ENCODE assay signal across 10 cellular contexts in the genomic region with DNA sequence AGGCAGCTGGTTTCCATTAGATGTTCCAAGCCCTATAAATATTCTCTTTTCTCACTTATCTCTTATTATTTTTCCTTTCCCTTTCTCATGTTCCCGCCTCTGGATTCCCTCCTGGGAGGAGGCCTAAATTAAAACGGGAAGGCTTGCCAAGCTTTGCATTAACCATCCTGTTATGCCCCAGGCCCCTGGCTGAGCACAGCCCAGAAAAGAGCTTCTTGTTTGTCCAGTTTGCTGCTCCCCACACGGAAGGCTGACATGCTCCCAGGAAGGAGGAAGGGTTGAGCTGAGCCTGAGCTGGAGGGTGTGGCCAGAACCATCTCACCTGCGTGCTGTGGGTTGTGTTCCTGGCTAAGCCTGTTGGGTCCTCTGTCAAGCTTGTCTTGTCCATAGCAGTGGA.
DNase-seq lines count a peak whose midpoint lies in the region; ATAC-seq and TF ChIP-seq lines count a peak whose summit lies in the region.
"Had no signal": no experiment of that assay in that cellular context is flagged by ENCODE, and none has a peak within 500 bp of the region (broad histone marks: within the 10 kb centered on the region; RNA-seq: fewer than 3 reads in every experiment).

No MANE protein-coding gene starts in this region.

- CTCF ChIA-PET in RWPE1 (lab: Yijun Ruan, JAX) = interaction anchor here (0.6 to 1.2 kb wide), 3 partner anchors 12 to 192 kb away, joined by 3 to 9 read pairs (median 4); no protein-coding TSS in a partner anchor

- no peaks in the 10 kb centered on the region for H4K20me1 ChIP-seq in MM.1S (ENCODE audit: insufficient read depth, low read length)

- H3K4me3 ChIP-seq in suprapubic skin (peak overlapping the region; percentile 20), MM.1S (ENCODE audit: low read length) (no peak overlapping the region)

- H3F3A ChIP-seq in MM.1S (ENCODE audit: insufficient read depth, low read length) = peaks cover 3% of the 10 kb centered on the region; the same call in 1 of the 2 replicates

- WGBS in suprapubic skin = 20% methylated on average over 3 of the region's 4 CpGs

- ATAC-seq in stimulated activated memory B cell treated with anti-CD40 and anti-IgM and Interleukin-4, amounts not matched to agents 10 μg/mL and 1 μg/mL and 100 μg/mL, for 72 hours = no peak
- ATAC-seq in HG03354 (IDR thresholded peaks at IDR 0.05; ENCODE audit: poor library complexity, severe bottlenecking, unreplicated experiment) = no peak

- TF ChIP-seq EP300 in Ishikawa (IDR thresholded peaks at IDR 0.05; ENCODE audit: borderline replicate concordance) (peak; percentile 88), suprapubic skin (IDR thresholded peaks at IDR 0.05) (no peak)

- H3K27me3 Mint-ChIP-seq in stimulated activated memory B cell treated with anti-CD40 and anti-IgM and Interleukin-4, amounts not matched to agents 10 μg/mL and 1 μg/mL and 100 μg/mL, for 72 hours = peaks cover 13% of the 10 kb centered on the region
- H3K27me3 Mint-ChIP-seq: activated CD4-positive, alpha-beta memory T cell treated with anti-CD3 and anti-CD28 coated beads for 36 hours had no signal

- DNase-seq in RWPE1 (ENCODE audit: low spot score) = peak; percentile 38
- DNase-seq in islet precursor cell = peak; percentile 91
- DNase-seq in suprapubic skin (ENCODE audit: low spot score in 2 of 2) = peak in 1 of 2 donors; percentile 86
- DNase-seq in MM.1S = no peak
- DNase-seq: activated CD4-positive, alpha-beta memory T cell treated with anti-CD3 and anti-CD28 coated beads for 36 hours; DND-41; endodermal cell had no signal

- H2AFZ ChIP-seq in MM.1S (ENCODE audit: low read length) = no peak overlapping the region

- H3K9ac ChIP-seq in MM.1S (ENCODE audit: low read length) = no peak overlapping the region

- POLR2A ChIA-PET in RWPE1 (lab: Yijun Ruan, JAX; ENCODE audit: low non-redundant PET) = no interaction called here

- H3K79me2 ChIP-seq in MM.1S (ENCODE audit: low read length) = no peaks in the 10 kb centered on the region

- H3K36me3 Mint-ChIP-seq in stimulated activated memory B cell treated with anti-CD40 and anti-IgM and Interleukin-4, amounts not matched to agents 10 μg/mL and 1 μg/mL and 100 μg/mL, for 72 hours = no peaks in the 10 kb centered on the region
- H3K36me3 Mint-ChIP-seq: activated CD4-positive, alpha-beta memory T cell treated with anti-CD3 and anti-CD28 coated beads for 36 hours had no signal

- TF ChIP-seq CTCF in RWPE1 (conservative IDR thresholded peaks at IDR 0.05; ENCODE audit: low read depth) = no peak
- TF ChIP-seq CTCF in suprapubic skin (IDR thresholded peaks at IDR 0.05) = no peak
- TF ChIP-seq CTCF in MM.1S (IDR thresholded peaks at IDR 0.05; ENCODE audit: low read length) = no peak

- no peaks in the 10 kb centered on the region for H3K27me3 ChIP-seq in suprapubic skin
- no peaks in the 10 kb centered on the region for H3K27me3 ChIP-seq in MM.1S (replicated peaks; ENCODE audit: insufficient read depth, low read length)

- H3K9me3 ChIP-seq in suprapubic skin (no peaks in the 10 kb centered on the region), MM.1S (replicated peaks; ENCODE audit: insufficient read depth, low read length) (no peaks in the 10 kb centered on the region)

- H3K4me1 ChIP-seq in suprapubic skin = peaks cover 65% of the 10 kb centered on the region
- H3K4me1 ChIP-seq in MM.1S (ENCODE audit: low read length) = peaks cover 9% of the 10 kb centered on the region

- H3K36me3 ChIP-seq in suprapubic skin (no peaks in the 10 kb centered on the region), MM.1S (replicated peaks; ENCODE audit: insufficient read depth, low read length) (no peaks in the 10 kb centered on the region)

- TF ChIP-seq RAD21 in Ishikawa (IDR thresholded peaks at IDR 0.05; ENCODE audit: low read depth) = no peak

- H3K4me2 ChIP-seq in MM.1S (ENCODE audit: low read depth, low read length) = no peak overlapping the region

- no peaks in the 10 kb centered on the region for H3K9me2 ChIP-seq in MM.1S (replicated peaks; ENCODE audit: insufficient read depth, low read length)

- H3K27ac Mint-ChIP-seq in stimulated activated memory B cell treated with anti-CD40 and anti-IgM and Interleukin-4, amounts not matched to agents 10 μg/mL and 1 μg/mL and 100 μg/mL, for 72 hours = no peak overlapping the region
- H3K27ac Mint-ChIP-seq: activated CD4-positive, alpha-beta memory T cell treated with anti-CD3 and anti-CD28 coated beads for 36 hours; endodermal cell had no signal

- no peak for TF ChIP-seq POLR2A in suprapubic skin (IDR thresholded peaks at IDR 0.05)

- peaks cover 1% of the 10 kb centered on the region for H3K4me1 Mint-ChIP-seq in stimulated activated memory B cell treated with anti-CD40 and anti-IgM and Interleukin-4, amounts not matched to agents 10 μg/mL and 1 μg/mL and 100 μg/mL, for 72 hours

- H3K4me3 Mint-ChIP-seq in stimulated activated memory B cell treated with anti-CD40 and anti-IgM and Interleukin-4, amounts not matched to agents 10 μg/mL and 1 μg/mL and 100 μg/mL, for 72 hours = no peak overlapping the region
- H3K4me3 Mint-ChIP-seq: activated CD4-positive, alpha-beta memory T cell treated with anti-CD3 and anti-CD28 coated beads for 36 hours; endodermal cell had no signal

- H3K9me3 Mint-ChIP-seq in stimulated activated memory B cell treated with anti-CD40 and anti-IgM and Interleukin-4, amounts not matched to agents 10 μg/mL and 1 μg/mL and 100 μg/mL, for 72 hours = no peaks in the 10 kb centered on the region
- H3K9me3 Mint-ChIP-seq: activated CD4-positive, alpha-beta memory T cell treated with anti-CD3 and anti-CD28 coated beads for 36 hours; endodermal cell had no signal

- H3K27ac ChIP-seq in RWPE1 (no peak overlapping the region), suprapubic skin (peak overlapping the region; percentile 79), MM.1S (ENCODE audit: low read length) (no peak overlapping the region)

TF ChIP-seq in Ishikawa, 13 proteins besides CTCF, POLR2A, EP300 and RAD21:
- TF ChIP-seq TCF12 (IDR thresholded peaks at IDR 0.05; ENCODE audit: low read depth) = peak; percentile 82
- TF ChIP-seq FOXM1 (IDR thresholded peaks at IDR 0.05; ENCODE audit: borderline replicate concordance, low read depth) = peak; percentile 64; the same call in 1 of the 2 replicates
- TF ChIP-seq EGR1 (IDR thresholded peaks at IDR 0.05) = no peak
- TF ChIP-seq TAF1 (IDR thresholded peaks at IDR 0.05; ENCODE audit: low read depth) = no peak
- TF ChIP-seq YY1 (IDR thresholded peaks at IDR 0.05; ENCODE audit: low read depth) = 0 out of 2 replicates have a peak, but pooled peaks have one; percentile 48
- TF ChIP-seq CEBPB (IDR thresholded peaks at IDR 0.05) = 0 out of 2 replicates have a peak, but pooled peaks have one; percentile 25
- TF ChIP-seq, protein P1, sequence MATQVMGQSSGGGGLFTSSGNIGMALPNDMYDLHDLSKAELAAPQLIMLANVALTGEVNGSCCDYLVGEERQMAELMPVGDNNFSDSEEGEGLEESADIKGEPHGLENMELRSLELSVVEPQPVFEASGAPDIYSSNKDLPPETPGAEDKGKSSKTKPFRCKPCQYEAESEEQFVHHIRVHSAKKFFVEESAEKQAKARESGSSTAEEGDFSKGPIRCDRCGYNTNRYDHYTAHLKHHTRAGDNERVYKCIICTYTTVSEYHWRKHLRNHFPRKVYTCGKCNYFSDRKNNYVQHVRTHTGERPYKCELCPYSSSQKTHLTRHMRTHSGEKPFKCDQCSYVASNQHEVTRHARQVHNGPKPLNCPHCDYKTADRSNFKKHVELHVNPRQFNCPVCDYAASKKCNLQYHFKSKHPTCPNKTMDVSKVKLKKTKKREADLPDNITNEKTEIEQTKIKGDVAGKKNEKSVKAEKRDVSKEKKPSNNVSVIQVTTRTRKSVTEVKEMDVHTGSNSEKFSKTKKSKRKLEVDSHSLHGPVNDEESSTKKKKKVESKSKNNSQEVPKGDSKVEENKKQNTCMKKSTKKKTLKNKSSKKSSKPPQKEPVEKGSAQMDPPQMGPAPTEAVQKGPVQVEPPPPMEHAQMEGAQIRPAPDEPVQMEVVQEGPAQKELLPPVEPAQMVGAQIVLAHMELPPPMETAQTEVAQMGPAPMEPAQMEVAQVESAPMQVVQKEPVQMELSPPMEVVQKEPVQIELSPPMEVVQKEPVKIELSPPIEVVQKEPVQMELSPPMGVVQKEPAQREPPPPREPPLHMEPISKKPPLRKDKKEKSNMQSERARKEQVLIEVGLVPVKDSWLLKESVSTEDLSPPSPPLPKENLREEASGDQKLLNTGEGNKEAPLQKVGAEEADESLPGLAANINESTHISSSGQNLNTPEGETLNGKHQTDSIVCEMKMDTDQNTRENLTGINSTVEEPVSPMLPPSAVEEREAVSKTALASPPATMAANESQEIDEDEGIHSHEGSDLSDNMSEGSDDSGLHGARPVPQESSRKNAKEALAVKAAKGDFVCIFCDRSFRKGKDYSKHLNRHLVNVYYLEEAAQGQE (IDR thresholded peaks at IDR 0.05; ENCODE audit: low read depth) = no peak
- TF ChIP-seq, protein P2, sequence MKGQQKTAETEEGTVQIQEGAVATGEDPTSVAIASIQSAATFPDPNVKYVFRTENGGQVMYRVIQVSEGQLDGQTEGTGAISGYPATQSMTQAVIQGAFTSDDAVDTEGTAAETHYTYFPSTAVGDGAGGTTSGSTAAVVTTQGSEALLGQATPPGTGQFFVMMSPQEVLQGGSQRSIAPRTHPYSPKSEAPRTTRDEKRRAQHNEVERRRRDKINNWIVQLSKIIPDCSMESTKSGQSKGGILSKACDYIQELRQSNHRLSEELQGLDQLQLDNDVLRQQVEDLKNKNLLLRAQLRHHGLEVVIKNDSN (IDR thresholded peaks at IDR 0.05) = 0 out of 2 replicates have a peak, but pooled peaks have one; percentile 7
- TF ChIP-seq NFIC (IDR thresholded peaks at IDR 0.05) = peak; percentile 89
- TF ChIP-seq TEAD4 (IDR thresholded peaks at IDR 0.05) = peak; percentile 67
- no peak for TF ChIP-seq CREB1 (IDR thresholded peaks at IDR 0.05; ENCODE audit: low read depth)
- TF ChIP-seq, protein P3, sequence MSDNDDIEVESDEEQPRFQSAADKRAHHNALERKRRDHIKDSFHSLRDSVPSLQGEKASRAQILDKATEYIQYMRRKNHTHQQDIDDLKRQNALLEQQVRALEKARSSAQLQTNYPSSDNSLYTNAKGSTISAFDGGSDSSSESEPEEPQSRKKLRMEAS (IDR thresholded peaks at IDR 0.05) = 0 out of 2 replicates have a peak, but pooled peaks have one; percentile 56
- TF ChIP-seq ZBTB7A (IDR thresholded peaks at IDR 0.05; ENCODE audit: low read depth) = no peak
